Comparison of ENCODE assay signal across 1 cellular context in the genomic region with DNA sequence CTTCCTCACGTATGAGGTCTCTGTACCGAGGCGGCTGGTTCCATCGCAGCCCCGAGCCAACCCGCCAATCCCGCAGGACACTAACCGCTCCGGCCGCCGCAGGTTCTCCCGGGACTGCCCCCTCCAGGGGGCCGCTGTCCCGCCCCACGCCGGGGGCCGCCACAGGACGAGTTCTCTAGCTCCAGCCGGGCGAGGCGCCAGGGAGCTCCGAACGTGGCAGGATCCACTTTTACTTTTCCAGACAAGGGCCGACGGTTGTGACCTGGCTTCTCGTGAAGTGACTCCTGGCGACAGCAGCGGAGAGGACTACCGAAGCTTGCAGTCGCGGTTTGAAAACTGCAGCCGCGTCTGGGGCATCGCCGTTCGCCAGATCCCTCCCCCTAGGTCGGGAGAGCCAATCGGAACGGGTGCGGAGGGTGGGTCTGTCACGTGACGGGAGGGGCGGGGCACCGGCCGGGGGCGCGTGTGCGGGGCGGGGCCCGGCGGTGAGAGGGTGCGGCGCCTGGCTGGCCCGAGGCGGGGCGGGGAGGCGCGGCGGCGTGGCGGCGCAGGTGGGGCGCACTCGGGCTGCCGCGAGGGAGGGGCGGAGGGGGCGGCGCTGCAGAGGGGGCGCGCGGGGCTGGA.
TF ChIP-seq lines count a peak whose summit lies in the region.

A gene (minus strand): TSS at position 331 of the 624 bp plus-strand sequence. CDS start 8,195 bp downstream, outside the sequence.

TF ChIP-seq in HepG2, 621 proteins besides CTCF, POLR2A, EP300 and RAD21 (continued from another document and continues in another):
- TF ChIP-seq, protein P1, sequence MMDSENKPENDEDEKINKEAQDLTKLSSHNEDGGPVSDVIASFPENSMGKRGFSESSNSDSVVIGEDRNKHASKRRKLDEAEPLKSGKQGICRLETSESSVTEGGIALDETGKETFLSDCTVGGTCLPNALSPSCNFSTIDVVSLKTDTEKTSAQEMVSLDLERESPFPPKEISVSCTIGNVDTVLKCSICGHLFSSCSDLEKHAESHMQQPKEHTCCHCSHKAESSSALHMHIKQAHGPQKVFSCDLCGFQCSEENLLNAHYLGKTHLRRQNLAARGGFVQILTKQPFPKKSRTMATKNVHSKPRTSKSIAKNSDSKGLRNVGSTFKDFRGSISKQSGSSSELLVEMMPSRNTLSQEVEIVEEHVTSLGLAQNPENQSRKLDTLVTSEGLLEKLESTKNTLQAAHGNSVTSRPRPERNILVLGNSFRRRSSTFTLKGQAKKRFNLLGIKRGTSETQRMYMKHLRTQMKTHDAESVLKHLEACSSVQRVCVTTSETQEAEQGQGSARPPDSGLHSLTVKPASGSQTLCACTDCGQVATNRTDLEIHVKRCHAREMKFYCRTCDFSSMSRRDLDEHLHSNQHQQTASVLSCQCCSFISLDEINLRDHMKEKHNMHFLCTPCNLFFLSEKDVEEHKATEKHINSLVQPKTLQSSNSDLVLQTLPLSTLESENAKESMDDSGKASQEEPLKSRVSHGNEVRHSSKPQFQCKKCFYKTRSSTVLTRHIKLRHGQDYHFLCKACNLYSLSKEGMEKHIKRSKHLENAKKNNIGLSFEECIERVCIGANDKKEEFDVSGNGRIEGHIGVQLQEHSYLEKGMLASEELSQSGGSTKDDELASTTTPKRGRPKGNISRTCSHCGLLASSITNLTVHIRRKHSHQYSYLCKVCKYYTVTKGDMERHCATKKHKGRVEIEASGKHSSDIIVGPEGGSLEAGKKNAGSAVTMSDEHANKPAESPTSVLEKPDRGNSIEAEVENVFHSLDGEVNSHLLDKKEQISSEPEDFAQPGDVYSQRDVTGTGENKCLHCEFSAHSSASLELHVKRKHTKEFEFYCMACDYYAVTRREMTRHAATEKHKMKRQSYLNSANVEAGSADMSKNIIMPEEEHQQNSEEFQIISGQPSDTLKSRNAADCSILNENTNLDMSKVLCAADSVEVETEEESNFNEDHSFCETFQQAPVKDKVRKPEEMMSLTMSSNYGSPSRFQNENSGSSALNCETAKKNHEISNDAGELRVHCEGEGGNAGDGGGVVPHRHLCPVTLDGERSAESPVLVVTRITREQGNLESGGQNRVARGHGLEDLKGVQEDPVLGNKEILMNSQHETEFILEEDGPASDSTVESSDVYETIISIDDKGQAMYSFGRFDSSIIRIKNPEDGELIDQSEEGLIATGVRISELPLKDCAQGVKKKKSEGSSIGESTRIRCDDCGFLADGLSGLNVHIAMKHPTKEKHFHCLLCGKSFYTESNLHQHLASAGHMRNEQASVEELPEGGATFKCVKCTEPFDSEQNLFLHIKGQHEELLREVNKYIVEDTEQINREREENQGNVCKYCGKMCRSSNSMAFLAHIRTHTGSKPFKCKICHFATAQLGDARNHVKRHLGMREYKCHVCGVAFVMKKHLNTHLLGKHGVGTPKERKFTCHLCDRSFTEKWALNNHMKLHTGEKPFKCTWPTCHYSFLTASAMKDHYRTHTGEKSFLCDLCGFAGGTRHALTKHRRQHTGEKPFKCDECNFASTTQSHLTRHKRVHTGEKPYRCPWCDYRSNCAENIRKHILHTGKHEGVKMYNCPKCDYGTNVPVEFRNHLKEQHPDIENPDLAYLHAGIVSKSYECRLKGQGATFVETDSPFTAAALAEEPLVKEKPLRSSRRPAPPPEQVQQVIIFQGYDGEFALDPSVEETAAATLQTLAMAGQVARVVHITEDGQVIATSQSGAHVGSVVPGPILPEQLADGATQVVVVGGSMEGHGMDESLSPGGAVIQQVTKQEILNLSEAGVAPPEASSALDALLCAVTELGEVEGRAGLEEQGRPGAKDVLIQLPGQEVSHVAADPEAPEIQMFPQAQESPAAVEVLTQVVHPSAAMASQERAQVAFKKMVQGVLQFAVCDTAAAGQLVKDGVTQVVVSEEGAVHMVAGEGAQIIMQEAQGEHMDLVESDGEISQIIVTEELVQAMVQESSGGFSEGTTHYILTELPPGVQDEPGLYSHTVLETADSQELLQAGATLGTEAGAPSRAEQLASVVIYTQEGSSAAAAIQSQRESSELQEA (CRISPR knock-in tag; IDR thresholded peaks at IDR 0.05; ENCODE audit: not compliant biosample characterization): peak; percentile 8
- TF ChIP-seq FOXC1 (CRISPR knock-in tag; IDR thresholded peaks at IDR 0.05; ENCODE audit: borderline replicate concordance) (0 out of 2 replicates have a peak, but pooled peaks have one; percentile 28), KLF16 (CRISPR knock-in tag; IDR thresholded peaks at IDR 0.05) (peak in 1 of 2 experiments; percentile 56; a peak in 1 of 4 replicates), ZMYM4 (CRISPR knock-in tag; IDR thresholded peaks at IDR 0.05) (peak; percentile 75), NFIB (CRISPR knock-in tag; IDR thresholded peaks at IDR 0.05; ENCODE audit: borderline replicate concordance) (no peak), EZH2 (conservative IDR thresholded peaks at IDR 0.05; ENCODE audit: low read depth, low read length) (no peak), TBX3 (IDR thresholded peaks at IDR 0.05; ENCODE audit: borderline replicate concordance) (no peak), ATM (IDR thresholded peaks at IDR 0.05; ENCODE audit: borderline replicate concordance) (no peak), ONECUT2 (CRISPR knock-in tag; IDR thresholded peaks at IDR 0.05) (no peak), KAT7 (CRISPR knock-in tag; IDR thresholded peaks at IDR 0.05; ENCODE audit: borderline replicate concordance) (no peak), ZFP82 (CRISPR knock-in tag; IDR thresholded peaks at IDR 0.05; ENCODE audit: borderline replicate concordance) (peak; percentile 41; the same call in 1 of the 2 replicates), TBP (CRISPR knock-in tag; IDR thresholded peaks at IDR 0.05) (no peak), KLF9 (CRISPR knock-in tag; IDR thresholded peaks at IDR 0.05; ENCODE audit: low read depth) (peak; percentile 61; the same call in 1 of the 2 replicates), YY1 (IDR thresholded peaks at IDR 0.05; ENCODE audit: insufficient read depth, insufficient replicate concordance, low read depth, low read length) (peak; percentile 8), CBX1 (IDR thresholded peaks at IDR 0.05; ENCODE audit: low read depth) (peak; percentile 71), ZNF329 (CRISPR knock-in tag; IDR thresholded peaks at IDR 0.05; ENCODE audit: low read depth) (no peak), CBX2 (IDR thresholded peaks at IDR 0.05; ENCODE audit: low read depth, low read length) (no peak), CBX2 (CRISPR knock-in tag; IDR thresholded peaks at IDR 0.05; ENCODE audit: low read depth) (peak; percentile 52; the same call in 1 of the 2 replicates), TEAD3 (CRISPR knock-in tag; optimal IDR thresholded peaks at IDR 0.05; ENCODE audit: borderline replicate concordance) (no peak), SRF (IDR thresholded peaks at IDR 0.05; ENCODE audit: low read depth, low read length) (no peak), MXD4 (CRISPR knock-in tag; IDR thresholded peaks at IDR 0.05) (no peak), RBAK (CRISPR knock-in tag; IDR thresholded peaks at IDR 0.05) (no peak), ZBTB3 (CRISPR knock-in tag; IDR thresholded peaks at IDR 0.05; ENCODE audit: borderline replicate concordance, low read depth) (no peak)
- TF ChIP-seq, protein P2, sequence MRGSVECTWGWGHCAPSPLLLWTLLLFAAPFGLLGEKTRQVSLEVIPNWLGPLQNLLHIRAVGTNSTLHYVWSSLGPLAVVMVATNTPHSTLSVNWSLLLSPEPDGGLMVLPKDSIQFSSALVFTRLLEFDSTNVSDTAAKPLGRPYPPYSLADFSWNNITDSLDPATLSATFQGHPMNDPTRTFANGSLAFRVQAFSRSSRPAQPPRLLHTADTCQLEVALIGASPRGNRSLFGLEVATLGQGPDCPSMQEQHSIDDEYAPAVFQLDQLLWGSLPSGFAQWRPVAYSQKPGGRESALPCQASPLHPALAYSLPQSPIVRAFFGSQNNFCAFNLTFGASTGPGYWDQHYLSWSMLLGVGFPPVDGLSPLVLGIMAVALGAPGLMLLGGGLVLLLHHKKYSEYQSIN (CRISPR knock-in tag; IDR thresholded peaks at IDR 0.05; ENCODE audit: borderline replicate concordance): no peak
- TF ChIP-seq, protein P3, sequence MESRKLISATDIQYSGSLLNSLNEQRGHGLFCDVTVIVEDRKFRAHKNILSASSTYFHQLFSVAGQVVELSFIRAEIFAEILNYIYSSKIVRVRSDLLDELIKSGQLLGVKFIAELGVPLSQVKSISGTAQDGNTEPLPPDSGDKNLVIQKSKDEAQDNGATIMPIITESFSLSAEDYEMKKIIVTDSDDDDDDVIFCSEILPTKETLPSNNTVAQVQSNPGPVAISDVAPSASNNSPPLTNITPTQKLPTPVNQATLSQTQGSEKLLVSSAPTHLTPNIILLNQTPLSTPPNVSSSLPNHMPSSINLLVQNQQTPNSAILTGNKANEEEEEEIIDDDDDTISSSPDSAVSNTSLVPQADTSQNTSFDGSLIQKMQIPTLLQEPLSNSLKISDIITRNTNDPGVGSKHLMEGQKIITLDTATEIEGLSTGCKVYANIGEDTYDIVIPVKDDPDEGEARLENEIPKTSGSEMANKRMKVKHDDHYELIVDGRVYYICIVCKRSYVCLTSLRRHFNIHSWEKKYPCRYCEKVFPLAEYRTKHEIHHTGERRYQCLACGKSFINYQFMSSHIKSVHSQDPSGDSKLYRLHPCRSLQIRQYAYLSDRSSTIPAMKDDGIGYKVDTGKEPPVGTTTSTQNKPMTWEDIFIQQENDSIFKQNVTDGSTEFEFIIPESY (CRISPR knock-in tag; IDR thresholded peaks at IDR 0.05): no peak
- TF ChIP-seq, protein P4, sequence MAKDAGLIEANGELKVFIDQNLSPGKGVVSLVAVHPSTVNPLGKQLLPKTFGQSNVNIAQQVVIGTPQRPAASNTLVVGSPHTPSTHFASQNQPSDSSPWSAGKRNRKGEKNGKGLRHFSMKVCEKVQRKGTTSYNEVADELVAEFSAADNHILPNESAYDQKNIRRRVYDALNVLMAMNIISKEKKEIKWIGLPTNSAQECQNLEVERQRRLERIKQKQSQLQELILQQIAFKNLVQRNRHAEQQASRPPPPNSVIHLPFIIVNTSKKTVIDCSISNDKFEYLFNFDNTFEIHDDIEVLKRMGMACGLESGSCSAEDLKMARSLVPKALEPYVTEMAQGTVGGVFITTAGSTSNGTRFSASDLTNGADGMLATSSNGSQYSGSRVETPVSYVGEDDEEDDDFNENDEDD (CRISPR knock-in tag; IDR thresholded peaks at IDR 0.05; ENCODE audit: borderline replicate concordance): peak; percentile 2; the same call in 1 of the 2 replicates
- TF ChIP-seq, protein P5, sequence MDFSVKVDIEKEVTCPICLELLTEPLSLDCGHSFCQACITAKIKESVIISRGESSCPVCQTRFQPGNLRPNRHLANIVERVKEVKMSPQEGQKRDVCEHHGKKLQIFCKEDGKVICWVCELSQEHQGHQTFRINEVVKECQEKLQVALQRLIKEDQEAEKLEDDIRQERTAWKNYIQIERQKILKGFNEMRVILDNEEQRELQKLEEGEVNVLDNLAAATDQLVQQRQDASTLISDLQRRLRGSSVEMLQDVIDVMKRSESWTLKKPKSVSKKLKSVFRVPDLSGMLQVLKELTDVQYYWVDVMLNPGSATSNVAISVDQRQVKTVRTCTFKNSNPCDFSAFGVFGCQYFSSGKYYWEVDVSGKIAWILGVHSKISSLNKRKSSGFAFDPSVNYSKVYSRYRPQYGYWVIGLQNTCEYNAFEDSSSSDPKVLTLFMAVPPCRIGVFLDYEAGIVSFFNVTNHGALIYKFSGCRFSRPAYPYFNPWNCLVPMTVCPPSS (IDR thresholded peaks at IDR 0.05): no peak
- TF ChIP-seq, protein P6, sequence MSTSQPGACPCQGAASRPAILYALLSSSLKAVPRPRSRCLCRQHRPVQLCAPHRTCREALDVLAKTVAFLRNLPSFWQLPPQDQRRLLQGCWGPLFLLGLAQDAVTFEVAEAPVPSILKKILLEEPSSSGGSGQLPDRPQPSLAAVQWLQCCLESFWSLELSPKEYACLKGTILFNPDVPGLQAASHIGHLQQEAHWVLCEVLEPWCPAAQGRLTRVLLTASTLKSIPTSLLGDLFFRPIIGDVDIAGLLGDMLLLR (CRISPR knock-in tag; IDR thresholded peaks at IDR 0.05): no peak
- TF ChIP-seq, protein P7, sequence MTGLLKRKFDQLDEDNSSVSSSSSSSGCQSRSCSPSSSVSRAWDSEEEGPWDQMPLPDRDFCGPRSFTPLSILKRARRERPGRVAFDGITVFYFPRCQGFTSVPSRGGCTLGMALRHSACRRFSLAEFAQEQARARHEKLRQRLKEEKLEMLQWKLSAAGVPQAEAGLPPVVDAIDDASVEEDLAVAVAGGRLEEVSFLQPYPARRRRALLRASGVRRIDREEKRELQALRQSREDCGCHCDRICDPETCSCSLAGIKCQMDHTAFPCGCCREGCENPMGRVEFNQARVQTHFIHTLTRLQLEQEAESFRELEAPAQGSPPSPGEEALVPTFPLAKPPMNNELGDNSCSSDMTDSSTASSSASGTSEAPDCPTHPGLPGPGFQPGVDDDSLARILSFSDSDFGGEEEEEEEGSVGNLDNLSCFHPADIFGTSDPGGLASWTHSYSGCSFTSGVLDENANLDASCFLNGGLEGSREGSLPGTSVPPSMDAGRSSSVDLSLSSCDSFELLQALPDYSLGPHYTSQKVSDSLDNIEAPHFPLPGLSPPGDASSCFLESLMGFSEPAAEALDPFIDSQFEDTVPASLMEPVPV (CRISPR knock-in tag; IDR thresholded peaks at IDR 0.05): no peak
